In the genomic region with DNA sequence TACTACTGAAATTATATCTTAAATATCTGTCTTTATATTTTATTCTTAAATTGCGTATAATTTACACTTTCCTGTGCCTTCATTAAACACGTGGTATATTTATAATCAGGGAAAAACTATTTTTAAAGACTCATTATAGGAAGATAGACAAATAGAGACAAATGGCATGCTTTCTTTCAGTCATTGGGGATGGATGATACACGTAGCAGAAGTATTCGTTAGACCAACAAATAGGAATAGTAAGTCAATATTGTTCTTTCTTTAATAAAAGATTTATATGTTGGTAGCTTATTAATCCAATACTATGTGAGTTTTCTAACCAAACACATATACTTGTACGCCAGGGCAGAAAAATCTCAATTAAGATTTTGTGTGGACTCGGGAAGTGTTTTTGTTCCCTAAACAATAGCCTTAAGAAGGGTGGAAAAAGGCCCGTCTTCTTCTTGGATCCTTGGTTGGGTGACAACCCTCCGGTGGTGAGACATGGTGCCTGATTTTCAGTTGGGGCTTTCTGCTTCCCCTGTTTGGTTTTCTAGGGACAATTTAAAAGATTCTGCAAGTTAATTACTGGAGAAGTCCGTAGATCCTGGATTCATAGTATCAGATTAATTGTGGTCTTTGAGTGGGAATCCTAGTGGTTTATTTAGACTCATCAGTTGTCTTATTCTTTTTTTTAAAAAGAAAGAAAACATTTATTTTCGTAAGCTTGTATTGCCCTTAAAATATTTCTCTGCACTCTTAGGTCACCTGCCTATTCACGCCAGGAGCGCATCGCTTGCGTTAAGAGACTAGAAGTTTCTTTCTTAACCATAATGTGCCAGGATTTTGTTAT, we compare ENCODE assay signal across 13 cellular contexts.
DNase-seq lines count a peak whose midpoint lies in the region; ATAC-seq and TF ChIP-seq lines count a peak whose summit lies in the region.
"Had no signal": no experiment of that assay in that cellular context is flagged by ENCODE, and none has a peak within 500 bp of the region (broad histone marks: within the 10 kb centered on the region; RNA-seq: fewer than 3 reads in every experiment).

No MANE protein-coding gene starts in this region.

- H3K9me3 ChIP-seq in HUES48 (ENCODE audit: control insufficient read depth, insufficient read depth, low read length) (no peaks in the 10 kb centered on the region), body of pancreas (no peaks in the 10 kb centered on the region), subcutaneous abdominal adipose tissue (ENCODE audit: control insufficient read depth in 5 of 5, low read length in 5 of 5) (no peaks in the 10 kb centered on the region)

- H3K27me3 ChIP-seq in HUES48 (ENCODE audit: control insufficient read depth, insufficient read depth, low read length) (peaks cover 18% of the 10 kb centered on the region), body of pancreas (no peaks in the 10 kb centered on the region), layer of hippocampus (ENCODE audit: control insufficient read depth, insufficient read depth, low read length) (no peaks in the 10 kb centered on the region), subcutaneous abdominal adipose tissue (ENCODE audit: control insufficient read depth in 5 of 5, insufficient read depth in 4 of 5, low read length in 5 of 5) (no peaks in the 10 kb centered on the region)

- no peak overlapping the region for H3K27ac ChIP-seq in HUES48 (ENCODE audit: low read depth, low read length)
- peak overlapping the region; percentile 30 to 100 (median 100) for H3K27ac ChIP-seq in body of pancreas
- peak overlapping the region; percentile 94 for H3K27ac ChIP-seq in layer of hippocampus (ENCODE audit: low read depth, low read length)
- peak overlapping the region; percentile 100 for H3K27ac ChIP-seq in subcutaneous abdominal adipose tissue (ENCODE audit: low read depth, low read length)

- H3K9ac ChIP-seq in HUES48 (ENCODE audit: low read depth, low read length) = no peak overlapping the region
- H3K9ac ChIP-seq in subcutaneous abdominal adipose tissue (ENCODE audit: low read length in 5 of 5) = peak overlapping the region in 1 of 5 donors; percentile 11

- no peak for TF ChIP-seq POLR2A in body of pancreas (IDR thresholded peaks at IDR 0.05)

- no peaks in the 10 kb centered on the region for H3K4me1 ChIP-seq in HUES48 (ENCODE audit: control insufficient read depth, insufficient read depth, low read length)
- peaks cover 92% of the 10 kb centered on the region for H3K4me1 ChIP-seq in body of pancreas
- peaks cover 12 to 85% (median 78%) of the 10 kb centered on the region in 5 donors for H3K4me1 ChIP-seq in subcutaneous abdominal adipose tissue (ENCODE audit: control insufficient read depth in 5 of 5, insufficient read depth in 5 of 5, low read length in 5 of 5)

- WGBS in body of pancreas, 2 donors = 70 to 72% methylated on average over 14 of the region's 14 CpGs

- no peak for ATAC-seq in body of pancreas
- ATAC-seq in GM19395 (IDR thresholded peaks at IDR 0.05; ENCODE audit: unreplicated experiment) = no peak
- ATAC-seq in HG03159 (IDR thresholded peaks at IDR 0.05; ENCODE audit: unreplicated experiment) = no peak

- no peak for TF ChIP-seq CTCF in body of pancreas (IDR thresholded peaks at IDR 0.05)

- intact Hi-C loops in body of pancreas (cut with DNase I) = no loop called here

- DNase-seq in body of pancreas (peak in 2 of 4 donors; percentile 10 to 12), NCI-H748 (lab: John Stamatoyannopoulos, UW; ENCODE audit: unreplicated experiment) (no peak)
- no peak for DNase-seq in NK-92 treated with Interleukin-12 subunit alpha and Interleukin-12 subunit beta, amount 100 ng/mL, for 24 hours (lab: John Stamatoyannopoulos, UW)
- DNase-seq: activated B cell treated with CpG ODN at 0.5 μM for 24 hours; CD4-positive, CD25-positive, alpha-beta regulatory T cell; central memory CD4-positive, alpha-beta T cell; H9; SHP77 had no signal

- H3K36me3 ChIP-seq in HUES48 (ENCODE audit: control insufficient read depth, insufficient read depth, low read length) (no peaks in the 10 kb centered on the region), body of pancreas (replicated peaks in 1 of 2; ENCODE audit: insufficient read depth in 1 of 2, low read depth in 2 of 2) (no peaks in the 10 kb centered on the region), subcutaneous abdominal adipose tissue (ENCODE audit: control insufficient read depth in 5 of 5, insufficient read depth in 5 of 5, low read length in 5 of 5) (peaks cover 0 to 5% (median 0%) of the 10 kb centered on the region in 5 donors)

- H3K4me3 ChIP-seq in HUES48 (ENCODE audit: low read depth, low read length) (peak overlapping the region; percentile 13; the same call in 1 of the 2 replicates), body of pancreas (no peak overlapping the region), subcutaneous abdominal adipose tissue (ENCODE audit: low read depth in 1 of 5, low read length in 5 of 5) (no peak overlapping the region)
